Comparison of ENCODE assay signal across 1 cellular context in genomic region chr3:126696701-126697267, GRCh38.
TF ChIP-seq lines count a peak whose summit lies in the region.

No MANE protein-coding gene starts in this region.

TF ChIP-seq in K562, 482 proteins besides CTCF, POLR2A, EP300 and RAD21:
- no peak for TF ChIP-seq MCM7 (IDR thresholded peaks at IDR 0.05)
- TF ChIP-seq KLF16 (IDR thresholded peaks at IDR 0.05): no peak
- TF ChIP-seq EWSR1 (IDR thresholded peaks at IDR 0.05; ENCODE audit: borderline replicate concordance, low read depth, partially characterized antibody): no peak
- TF ChIP-seq RBM22 (IDR thresholded peaks at IDR 0.05; ENCODE audit: low read depth, low read length, poor library complexity, severe bottlenecking): no peak
- TF ChIP-seq PCBP1 (IDR thresholded peaks at IDR 0.05; ENCODE audit: low read depth, low read length, poor library complexity, severe bottlenecking): no peak
- no peak for TF ChIP-seq NRF1 (conservative IDR thresholded peaks at IDR 0.05 in 1 of 2, IDR thresholded peaks at IDR 0.05 in 1 of 2)
- no peak for TF ChIP-seq ETV6 (IDR thresholded peaks at IDR 0.05; ENCODE audit: borderline replicate concordance in 1 of 2, low read depth in 2 of 2, low read length in 1 of 2)
- TF ChIP-seq ETV6 (CRISPR knock-in tag; IDR thresholded peaks at IDR 0.05; ENCODE audit: borderline replicate concordance): no peak
- no peak for TF ChIP-seq THAP12 (CRISPR knock-in tag; IDR thresholded peaks at IDR 0.05)
- TF ChIP-seq TAF15 (IDR thresholded peaks at IDR 0.05; ENCODE audit: low read depth, low read length): no peak
- no peak for TF ChIP-seq GATAD2A (IDR thresholded peaks at IDR 0.05)
- no peak for TF ChIP-seq POLR3A (IDR thresholded peaks at IDR 0.05; ENCODE audit: borderline replicate concordance, extremely low read depth, insufficient read depth, insufficient read length)
- TF ChIP-seq ATF2 (CRISPR knock-in tag; IDR thresholded peaks at IDR 0.05): no peak
- TF ChIP-seq ZBTB43 (CRISPR knock-in tag; IDR thresholded peaks at IDR 0.05): no peak
- no peak for TF ChIP-seq THAP7 (CRISPR knock-in tag; IDR thresholded peaks at IDR 0.05)
- no peak for TF ChIP-seq PHTF2 (CRISPR knock-in tag; IDR thresholded peaks at IDR 0.05)
- no peak for TF ChIP-seq FIP1L1 (IDR thresholded peaks at IDR 0.05; ENCODE audit: low read depth, low read length, poor library complexity, severe bottlenecking)
- no peak for TF ChIP-seq TAF1 (IDR thresholded peaks at IDR 0.05; ENCODE audit: control insufficient read depth, extremely low read depth, insufficient read depth, low read length, severe bottlenecking)
- TF ChIP-seq PHF20 (IDR thresholded peaks at IDR 0.05; ENCODE audit: partially characterized antibody): no peak
- TF ChIP-seq RFX1 (IDR thresholded peaks at IDR 0.05): no peak
